In the genomic region with DNA sequence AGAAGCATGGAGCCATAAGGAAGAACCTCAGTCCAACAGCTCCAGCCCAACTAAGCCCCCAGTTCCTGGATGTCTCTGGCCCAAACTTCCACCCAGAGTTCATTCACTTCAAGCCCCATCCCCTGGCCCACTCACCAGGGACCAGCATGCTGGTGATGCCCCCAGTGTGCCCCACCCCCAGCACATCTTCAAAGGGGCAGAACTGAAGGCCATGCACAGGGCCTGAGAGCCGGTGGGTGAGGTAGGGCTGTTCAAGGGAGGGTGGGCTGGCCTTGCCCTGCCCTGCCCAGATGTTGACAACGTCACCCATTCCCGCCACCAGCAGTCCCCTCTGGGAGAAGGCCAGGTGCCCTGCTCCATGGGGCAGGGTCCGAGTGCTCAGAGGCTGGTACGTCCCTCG, we compare ENCODE assay signal across 15 cellular contexts. TPM values are rescaled to one million over a fixed set of nuclear protein-coding genes. Genes with fewer than 3 reads are reported as not detected.
DNase-seq lines count a peak whose midpoint lies in the region; ATAC-seq and TF ChIP-seq lines count a peak whose summit lies in the region.
"Had no signal": no experiment of that assay in that cellular context is flagged by ENCODE, and none has a peak within 500 bp of the region (broad histone marks: within the 10 kb centered on the region; RNA-seq: fewer than 3 reads in every experiment).

No MANE protein-coding gene starts in this region.

- H3K36me3 ChIP-seq in endodermal cell (ENCODE audit: control insufficient read depth, insufficient read depth, low read length), result peaks cover 57% of the 10 kb centered on the region

- H3K9me3 Mint-ChIP-seq in activated naive CD4-positive, alpha-beta T cell treated with anti-CD3 and anti-CD28 coated beads, Interleukin-2, amount 50 U/mL, for 72 hours, result no peaks in the 10 kb centered on the region
- H3K9me3 Mint-ChIP-seq in WTC11 (no peaks in the 10 kb centered on the region), endodermal cell (no peaks in the 10 kb centered on the region)
- no peaks in the 10 kb centered on the region for H3K9me3 Mint-ChIP-seq in stimulated activated naive B cell treated with anti-CD40 and anti-IgM and Interleukin-4, amounts not matched to agents 10 μg/mL and 1 μg/mL and 100 μg/mL, for 72 hours

- H3K27ac ChIP-seq in endodermal cell (ENCODE audit: low read depth, low read length), result no peak overlapping the region

- H3K36me3 Mint-ChIP-seq in activated naive CD4-positive, alpha-beta T cell treated with anti-CD3 and anti-CD28 coated beads, Interleukin-2, amount 50 U/mL, for 72 hours, result peaks cover 11 to 13% of the 10 kb centered on the region in 2 donors
- H3K36me3 Mint-ChIP-seq in WTC11 (peaks cover 22% of the 10 kb centered on the region), endodermal cell (ENCODE audit: low read depth) (peaks cover 35% of the 10 kb centered on the region)
- peaks cover 32 to 37% of the 10 kb centered on the region in 2 donors for H3K36me3 Mint-ChIP-seq in stimulated activated naive B cell treated with anti-CD40 and anti-IgM and Interleukin-4, amounts not matched to agents 10 μg/mL and 1 μg/mL and 100 μg/mL, for 72 hours

- no peak for DNase-seq in activated naive CD4-positive, alpha-beta T cell treated with anti-CD3 and anti-CD28 coated beads, Interleukin-2, amount 50 U/mL, for 72 hours (ENCODE audit: low spot score in 2 of 2)
- DNase-seq in activated naive CD4-positive, alpha-beta T cell treated with anti-CD3 and anti-CD28 coated beads, Interleukin-2, amount 50 U/mL, for 16 hours, result no peak
- no peak for DNase-seq in WTC11 (ENCODE audit: low spot score)
- no peak for DNase-seq in endodermal cell
- DNase-seq in stimulated activated naive B cell treated with anti-CD40 and anti-IgM and Interleukin-4, amounts not matched to agents 10 μg/mL and 1 μg/mL and 100 μg/mL, for 72 hours, result no peak
- DNase-seq in Ammon's horn (ENCODE audit: low spot score), result no peak
- DNase-seq in NCI-H510A treated with DMSO at 0.1 percent for 48 hours (lab: John Stamatoyannopoulos, UW), result no peak
- no peak for DNase-seq in NCI-H146 treated with DMSO at 0.1 percent for 48 hours (lab: John Stamatoyannopoulos, UW; ENCODE audit: unreplicated experiment)
- DNase-seq: central memory CD4-positive, alpha-beta T cell; left colon; posterior cingulate gyrus; Right ventricle myocardium superior; T-helper 1 cell had no signal

- POLR2A ChIA-PET in WTC11 (lab: Charles Lee), result no interaction called here

- no peak overlapping the region for H3K9ac ChIP-seq in endodermal cell (ENCODE audit: extremely low read depth, low read length, poor library complexity, severe bottlenecking)

- ATAC-seq in activated naive CD4-positive, alpha-beta T cell treated with anti-CD3 and anti-CD28 coated beads, Interleukin-2, amount 50 U/mL, for 72 hours, result no peak
- no peak for ATAC-seq in WTC11
- ATAC-seq in stimulated activated naive B cell treated with anti-CD40 and anti-IgM and Interleukin-4, amounts not matched to agents 10 μg/mL and 1 μg/mL and 100 μg/mL, for 72 hours (replicated peaks), result no peak

- no peak for TF ChIP-seq CTCF in WTC11 (IDR thresholded peaks at IDR 0.05)
- no peak for TF ChIP-seq CTCF in endodermal cell (conservative IDR thresholded peaks at IDR 0.05)

- H3K4me3 Mint-ChIP-seq in WTC11, result no peak overlapping the region
- no peak overlapping the region for H3K4me3 Mint-ChIP-seq in endodermal cell
- H3K4me3 Mint-ChIP-seq in stimulated activated naive B cell treated with anti-CD40 and anti-IgM and Interleukin-4, amounts not matched to agents 10 μg/mL and 1 μg/mL and 100 μg/mL, for 72 hours, result no peak overlapping the region

- CTCF ChIA-PET in WTC11 (lab: Charles Lee), result no interaction called here

- H3K4me1 ChIP-seq in endodermal cell (ENCODE audit: control insufficient read depth, insufficient read depth, low read length), result no peaks in the 10 kb centered on the region

- no peaks in the 10 kb centered on the region for H3K9me3 ChIP-seq in endodermal cell (ENCODE audit: control insufficient read depth, low read length)

- 91 to 97% methylated on average over 3 to 6 of the region's 6 CpGs for WGBS in endodermal cell (ENCODE audit: insufficient coverage in 1 of 2, insufficient read length in 1 of 2), 2 experiments

- H3K27ac Mint-ChIP-seq in activated naive CD4-positive, alpha-beta T cell treated with anti-CD3 and anti-CD28 coated beads, Interleukin-2, amount 50 U/mL, for 72 hours, result peak overlapping the region; percentile 40 to 81
- peak overlapping the region; percentile 68; the same call in 1 of the 2 replicates for H3K27ac Mint-ChIP-seq in WTC11
- peak overlapping the region; percentile 30 for H3K27ac Mint-ChIP-seq in endodermal cell
- H3K27ac Mint-ChIP-seq in stimulated activated naive B cell treated with anti-CD40 and anti-IgM and Interleukin-4, amounts not matched to agents 10 μg/mL and 1 μg/mL and 100 μg/mL, for 72 hours, result peak overlapping the region; percentile 85

- peaks cover 21% of the 10 kb centered on the region for H3K4me1 Mint-ChIP-seq in WTC11
- peaks cover 18% of the 10 kb centered on the region for H3K4me1 Mint-ChIP-seq in endodermal cell
- peaks cover 26 to 51% of the 10 kb centered on the region in 2 donors for H3K4me1 Mint-ChIP-seq in stimulated activated naive B cell treated with anti-CD40 and anti-IgM and Interleukin-4, amounts not matched to agents 10 μg/mL and 1 μg/mL and 100 μg/mL, for 72 hours

- no peaks in the 10 kb centered on the region for H3K27me3 ChIP-seq in endodermal cell (ENCODE audit: control insufficient read depth, insufficient read depth, low read length, poor library complexity, severe bottlenecking)

- H3K4me3 ChIP-seq in endodermal cell (ENCODE audit: low read length), result no peak overlapping the region
- H3K4me3 ChIP-seq: smooth muscle cell had no signal

- H3K27me3 Mint-ChIP-seq in WTC11 (ENCODE audit: low read depth) (no peaks in the 10 kb centered on the region), endodermal cell (ENCODE audit: insufficient read depth) (no peaks in the 10 kb centered on the region)
- H3K27me3 Mint-ChIP-seq in stimulated activated naive B cell treated with anti-CD40 and anti-IgM and Interleukin-4, amounts not matched to agents 10 μg/mL and 1 μg/mL and 100 μg/mL, for 72 hours, result no peaks in the 10 kb centered on the region

TF ChIP-seq in WTC11, 78 proteins besides CTCF, POLR2A, EP300 and RAD21 (continues in another document):
- TF ChIP-seq OVOL2 (CRISPR knock-in tag; IDR thresholded peaks at IDR 0.05; ENCODE audit: borderline replicate concordance) (no peak), JUN (CRISPR knock-in tag; IDR thresholded peaks at IDR 0.05) (no peak), ZNF121 (CRISPR knock-in tag; IDR thresholded peaks at IDR 0.05) (no peak), NFYB (CRISPR knock-in tag; conservative IDR thresholded peaks at IDR 0.05; ENCODE audit: low read depth) (no peak)
- TF ChIP-seq, protein P1, sequence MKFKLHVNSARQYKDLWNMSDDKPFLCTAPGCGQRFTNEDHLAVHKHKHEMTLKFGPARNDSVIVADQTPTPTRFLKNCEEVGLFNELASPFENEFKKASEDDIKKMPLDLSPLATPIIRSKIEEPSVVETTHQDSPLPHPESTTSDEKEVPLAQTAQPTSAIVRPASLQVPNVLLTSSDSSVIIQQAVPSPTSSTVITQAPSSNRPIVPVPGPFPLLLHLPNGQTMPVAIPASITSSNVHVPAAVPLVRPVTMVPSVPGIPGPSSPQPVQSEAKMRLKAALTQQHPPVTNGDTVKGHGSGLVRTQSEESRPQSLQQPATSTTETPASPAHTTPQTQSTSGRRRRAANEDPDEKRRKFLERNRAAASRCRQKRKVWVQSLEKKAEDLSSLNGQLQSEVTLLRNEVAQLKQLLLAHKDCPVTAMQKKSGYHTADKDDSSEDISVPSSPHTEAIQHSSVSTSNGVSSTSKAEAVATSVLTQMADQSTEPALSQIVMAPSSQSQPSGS (CRISPR knock-in tag; IDR thresholded peaks at IDR 0.05; ENCODE audit: borderline replicate concordance, low read depth), result no peak
- TF ChIP-seq, protein P2, sequence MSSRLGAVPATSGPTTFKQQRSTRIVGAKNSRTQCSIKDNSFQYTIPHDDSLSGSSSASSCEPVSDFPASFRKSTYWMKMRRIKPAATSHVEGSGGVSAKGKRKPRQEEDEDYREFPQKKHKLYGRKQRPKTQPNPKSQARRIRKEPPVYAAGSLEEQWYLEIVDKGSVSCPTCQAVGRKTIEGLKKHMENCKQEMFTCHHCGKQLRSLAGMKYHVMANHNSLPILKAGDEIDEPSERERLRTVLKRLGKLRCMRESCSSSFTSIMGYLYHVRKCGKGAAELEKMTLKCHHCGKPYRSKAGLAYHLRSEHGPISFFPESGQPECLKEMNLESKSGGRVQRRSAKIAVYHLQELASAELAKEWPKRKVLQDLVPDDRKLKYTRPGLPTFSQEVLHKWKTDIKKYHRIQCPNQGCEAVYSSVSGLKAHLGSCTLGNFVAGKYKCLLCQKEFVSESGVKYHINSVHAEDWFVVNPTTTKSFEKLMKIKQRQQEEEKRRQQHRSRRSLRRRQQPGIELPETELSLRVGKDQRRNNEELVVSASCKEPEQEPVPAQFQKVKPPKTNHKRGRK (CRISPR knock-in tag; IDR thresholded peaks at IDR 0.05; ENCODE audit: borderline replicate concordance), result no peak

RNA-seq across cellular contexts. Expression of a gene that starts 3.6 kb away (rescaled TPM):
- 1 to 10 TPM; 3.7 to 5.9 TPM for total RNA-seq in activated naive CD4-positive, alpha-beta T cell treated with anti-CD3 and anti-CD28 coated beads, Interleukin-2, amount 50 U/mL, for 72 hours
- total RNA-seq in WTC11 (2021) (3.2 to 5.0 TPM (median 4.1 TPM) in 3 replicates), endodermal cell (1 to 10 TPM; 3.9 to 5.5 TPM)
- 3.5 TPM for polyA plus RNA-seq in endodermal cell (2013, experiment 1 of 2)
- 3.2 TPM for polyA plus RNA-seq in endodermal cell (2013, experiment 2 of 2)
- total RNA-seq: H4 had no signal

RNA-seq across cellular contexts. Expression of a gene that starts 8.5 kb away (rescaled TPM):
- total RNA-seq in activated naive CD4-positive, alpha-beta T cell treated with anti-CD3 and anti-CD28 coated beads, Interleukin-2, amount 50 U/mL, for 72 hours, result 10 to 100 TPM; 73.7 to 81.5 TPM
- total RNA-seq in WTC11 (2021) (72.0 to 94.5 TPM (median 72.4 TPM) in 3 replicates), endodermal cell (10 to 100 TPM; 42.9 to 62.5 TPM)
- polyA plus RNA-seq in endodermal cell (2013, experiment 1 of 2), result 41.0 TPM
- 32.0 TPM for polyA plus RNA-seq in endodermal cell (2013, experiment 2 of 2)

RNA-seq across cellular contexts. Expression of a gene that starts 8.7 kb away (rescaled TPM):
- total RNA-seq in activated naive CD4-positive, alpha-beta T cell treated with anti-CD3 and anti-CD28 coated beads, Interleukin-2, amount 50 U/mL, for 72 hours, result 1,000 to 10,000 TPM; 3,809 to 4,545 TPM
- total RNA-seq in WTC11 (2021), result 2,857 to 3,321 TPM (median 3,240 TPM) in 3 replicates
- total RNA-seq in endodermal cell, result 1,000 to 10,000 TPM; 2,541 to 3,009 TPM
- polyA plus RNA-seq in endodermal cell (2013, experiment 1 of 2), result 3,245 TPM
- 3,023 TPM for polyA plus RNA-seq in endodermal cell (2013, experiment 2 of 2)

RNA-seq across cellular contexts. Expression of a gene that starts 8.9 kb away (rescaled TPM):
- total RNA-seq in activated naive CD4-positive, alpha-beta T cell treated with anti-CD3 and anti-CD28 coated beads, Interleukin-2, amount 50 U/mL, for 72 hours, result 100 to 1,000 TPM in 1 of 2 donors, 10 to 100 TPM in 1; 92.9 to 103 TPM
- total RNA-seq in WTC11 (2021), result 83.3 to 95.7 TPM (median 85.6 TPM) in 3 replicates
- total RNA-seq in endodermal cell, result 10 to 100 TPM; 69.9 to 86.4 TPM
- 91.1 TPM for polyA plus RNA-seq in endodermal cell (2013, experiment 1 of 2)
- 84.9 TPM for polyA plus RNA-seq in endodermal cell (2013, experiment 2 of 2)

RNA-seq across cellular contexts. Expression of a gene that starts 8.9 kb away (rescaled TPM):
- 10 to 100 TPM; 39.0 to 62.8 TPM for total RNA-seq in activated naive CD4-positive, alpha-beta T cell treated with anti-CD3 and anti-CD28 coated beads, Interleukin-2, amount 50 U/mL, for 72 hours
- 43.0 to 46.8 TPM (median 43.1 TPM) in 3 replicates for total RNA-seq in WTC11 (2021)
- 10 to 100 TPM; 51.4 to 63.9 TPM for total RNA-seq in endodermal cell
- 63.6 TPM for polyA plus RNA-seq in endodermal cell (2013, experiment 1 of 2)
- 53.0 TPM for polyA plus RNA-seq in endodermal cell (2013, experiment 2 of 2)

Comparison
In these comparisons a context has a peak if more than half of its experiments do, and no peak if none do; other contexts are left out.
1. H3K27ac Mint-ChIP-seq: peak in every context shown above with its lines; median percentile 85 in stimulated activated naive B cell treated with anti-CD40 and anti-IgM and Interleukin-4, amounts not matched to agents 10 μg/mL and 1 μg/mL and 100 μg/mL, for 72 hours; 68 in WTC11; 60 in activated naive CD4-positive, alpha-beta T cell treated with anti-CD3 and anti-CD28 coated beads, Interleukin-2, amount 50 U/mL, for 72 hours; 30 in endodermal cell.